In the genomic region with DNA sequence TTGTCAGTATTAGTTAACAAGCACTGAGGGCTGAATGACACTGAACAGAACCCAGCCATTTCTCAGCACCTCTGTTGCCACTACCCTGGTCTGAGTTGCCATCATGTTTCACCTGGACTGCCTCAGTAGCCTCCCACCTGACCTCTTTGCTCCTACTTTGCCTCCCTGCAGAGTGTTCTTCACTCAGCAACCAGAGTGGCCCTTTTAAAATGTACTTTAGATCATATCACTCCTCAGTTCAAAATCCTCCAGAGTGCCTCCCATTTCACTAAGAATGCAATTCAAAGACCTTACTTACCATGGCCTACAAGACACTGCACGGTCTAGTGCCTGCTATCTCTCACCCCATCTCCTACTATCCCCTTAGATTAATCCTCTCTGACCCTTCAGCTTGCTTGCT, we compare ENCODE assay signal across 12 cellular contexts.
A peak's percentile ranks its signal among the peaks of the same experiment; 100 is the strongest.
DNase-seq lines count a peak whose midpoint lies in the region; ATAC-seq and TF ChIP-seq lines count a peak whose summit lies in the region.
"Had no signal": no experiment of that assay in that cellular context is flagged by ENCODE, and none has a peak within 500 bp of the region (broad histone marks: within the 10 kb centered on the region; RNA-seq: fewer than 3 reads in every experiment).

No MANE protein-coding gene starts in this region.

- H3K9me3 Mint-ChIP-seq in endodermal cell: no peaks in the 10 kb centered on the region
- H3K9me3 Mint-ChIP-seq: CD14-positive monocyte; CD8-positive, alpha-beta T cell had no signal

- H3K9me3 ChIP-seq in HEK293 (ENCODE audit: control insufficient read depth, insufficient read depth, low read depth, low read length): no peaks in the 10 kb centered on the region
- H3K9me3 ChIP-seq in endodermal cell (ENCODE audit: control insufficient read depth, low read length): no peaks in the 10 kb centered on the region
- no peaks in the 10 kb centered on the region for H3K9me3 ChIP-seq in upper lobe of right lung
- H3K9me3 ChIP-seq: A549 had no signal

- H3K4me3 Mint-ChIP-seq in endodermal cell: no peak overlapping the region
- H3K4me3 Mint-ChIP-seq: CD14-positive monocyte; CD8-positive, alpha-beta T cell had no signal

- DNase-seq in DMS79 treated with DMSO at 0.1 percent for 48 hours (lab: John Stamatoyannopoulos, UW) (peak; percentile 54), endodermal cell (no peak), upper lobe of right lung (no peak), SIG-M5 (lab: John Stamatoyannopoulos, UW) (no peak)
- DNase-seq: CD8-positive, alpha-beta T cell; COR-L47; DMS153; GM23248 had no signal

- intact Hi-C loops in upper lobe of right lung (cut with DNase I): no loop called here

- H3K4me1 ChIP-seq in HEK293 (ENCODE audit: control insufficient read depth, insufficient read depth, low read length) (peaks cover 42% of the 10 kb centered on the region), endodermal cell (ENCODE audit: control insufficient read depth, insufficient read depth, low read length) (peaks cover 30% of the 10 kb centered on the region), upper lobe of right lung (peaks cover 10% of the 10 kb centered on the region)
- H3K4me1 ChIP-seq: A549 had no signal

- ATAC-seq in upper lobe of right lung (peak; percentile 27), GM21423 (IDR thresholded peaks at IDR 0.05; ENCODE audit: unreplicated experiment) (no peak)
- ATAC-seq: A549; CD8-positive, alpha-beta T cell had no signal

- no peak overlapping the region for H3K4me3 ChIP-seq in HEK293 (ENCODE audit: low read depth, low read length)
- no peak overlapping the region for H3K4me3 ChIP-seq in endodermal cell (ENCODE audit: low read length)
- no peak overlapping the region for H3K4me3 ChIP-seq in upper lobe of right lung
- H3K4me3 ChIP-seq: A549, GM23248 had no signal

- no peaks in the 10 kb centered on the region for H3K27me3 Mint-ChIP-seq in endodermal cell (ENCODE audit: insufficient read depth)

- peak overlapping the region; percentile 1; the same call in 1 of the 2 replicates for H3K27ac ChIP-seq in HEK293 (ENCODE audit: extremely low read depth, low read depth, low read length)
- no peak overlapping the region for H3K27ac ChIP-seq in endodermal cell (ENCODE audit: low read depth, low read length)
- H3K27ac ChIP-seq in upper lobe of right lung: no peak overlapping the region
- H3K27ac ChIP-seq: A549, GM23248 had no signal

- H3K9ac ChIP-seq in endodermal cell (ENCODE audit: extremely low read depth, low read length, poor library complexity, severe bottlenecking): no peak overlapping the region
- H3K9ac ChIP-seq: GM23248 had no signal

- H3K4me1 Mint-ChIP-seq in endodermal cell: peaks cover 62% of the 10 kb centered on the region
- H3K4me1 Mint-ChIP-seq: CD14-positive monocyte had no signal

- 74 to 100% methylated on average over 1 of the region's 1 CpG for WGBS in endodermal cell (ENCODE audit: insufficient coverage in 1 of 2, insufficient read length in 1 of 2), 2 experiments

- H3K27me3 ChIP-seq in endodermal cell (ENCODE audit: control insufficient read depth, insufficient read depth, low read length, poor library complexity, severe bottlenecking) (no peaks in the 10 kb centered on the region), upper lobe of right lung (no peaks in the 10 kb centered on the region)

- CTCF ChIA-PET in HEK293 (lab: Yijun Ruan, JAX): no interaction called here

- POLR2A ChIA-PET in HEK293 (lab: Yijun Ruan, JAX): no interaction called here

- H3K36me3 Mint-ChIP-seq in endodermal cell (ENCODE audit: low read depth): peaks cover 3% of the 10 kb centered on the region
- H3K36me3 Mint-ChIP-seq: CD14-positive monocyte; CD8-positive, alpha-beta T cell had no signal

- peak overlapping the region; percentile 0 for H3K27ac Mint-ChIP-seq in endodermal cell
- H3K27ac Mint-ChIP-seq: CD14-positive monocyte; CD8-positive, alpha-beta T cell had no signal

- TF ChIP-seq CTCF in HEK293 (tag by site-specific recombination; IDR thresholded peaks at IDR 0.05): no peak
- no peak for TF ChIP-seq CTCF in endodermal cell (conservative IDR thresholded peaks at IDR 0.05)
- TF ChIP-seq CTCF in upper lobe of right lung (IDR thresholded peaks at IDR 0.05): no peak

- H3K36me3 ChIP-seq in HEK293 (ENCODE audit: control insufficient read depth in 2 of 2, insufficient read depth in 1 of 2, low read length in 2 of 2) (no peaks in the 10 kb centered on the region), endodermal cell (ENCODE audit: control insufficient read depth, insufficient read depth, low read length) (no peaks in the 10 kb centered on the region), upper lobe of right lung (no peaks in the 10 kb centered on the region)

TF ChIP-seq in HEK293, 187 proteins besides CTCF, POLR2A, EP300 and RAD21:
- TF ChIP-seq OSR2 (tag by site-specific recombination; IDR thresholded peaks at IDR 0.05) (peak; percentile 60), BCL11B (tag by site-specific recombination; IDR thresholded peaks at IDR 0.05; ENCODE audit: low read depth) (no peak), WT1 (tag by site-specific recombination; IDR thresholded peaks at IDR 0.05) (peak; percentile 63)
